ENCODE assay signal across 1 cellular context in genomic region chr3:47896736-47897135, GRCh38.
TF ChIP-seq lines count a peak whose summit lies in the region.

No MANE protein-coding gene starts in this region.

TF ChIP-seq in GM23338, 12 proteins besides CTCF, POLR2A, EP300 and RAD21 (continued from another document):
- TF ChIP-seq REST (IDR thresholded peaks at IDR 0.05; ENCODE audit: unreplicated experiment) (no peak), CREB1 (CRISPR knock-in tag; IDR thresholded peaks at IDR 0.05; ENCODE audit: low read depth) (no peak), NANOG (IDR thresholded peaks at IDR 0.05; ENCODE audit: borderline replicate concordance) (no peak), ZNF114 (CRISPR knock-in tag; IDR thresholded peaks at IDR 0.05) (no peak), POLR2AphosphoS5 (IDR thresholded peaks at IDR 0.05; ENCODE audit: low read depth) (no peak), EZH2phosphoT487 (IDR thresholded peaks at IDR 0.05; ENCODE audit: unreplicated experiment) (no peak), JUNB (IDR thresholded peaks at IDR 0.05; ENCODE audit: unreplicated experiment) (no peak)
